ENCODE assay signal across 8 cellular contexts in genomic region chr18:2104620-2105462, GRCh38.
DNase-seq lines count a peak whose midpoint lies in the region; ATAC-seq lines count a peak whose summit lies in the region.

No MANE protein-coding gene starts in this region.

- no peaks in the 10 kb centered on the region for H3K36me3 Mint-ChIP-seq in activated naive CD4-positive, alpha-beta T cell treated with anti-CD3 and anti-CD28 coated beads, Interleukin-2, amount 50 U/mL, for 72 hours

- intact Hi-C loops in right cardiac atrium (cut with DNase I): loop anchor here in 3 of 4 donors (5.0 to 10.0 kb wide), 3 partner anchors 120 to 440 kb away; no protein-coding TSS in a partner anchor

- ATAC-seq in GM19324 (IDR thresholded peaks at IDR 0.05; ENCODE audit: low FRiP score, unreplicated experiment) (peak; percentile 65), HG03196 (IDR thresholded peaks at IDR 0.05; ENCODE audit: unreplicated experiment) (peak; percentile 69), right cardiac atrium (peak; percentile 64 to 70), GM21825 (IDR thresholded peaks at IDR 0.05; ENCODE audit: unreplicated experiment) (no peak)
- peak; percentile 67 to 86 for ATAC-seq in activated naive CD4-positive, alpha-beta T cell treated with anti-CD3 and anti-CD28 coated beads, Interleukin-2, amount 50 U/mL, for 72 hours

- 42% methylated on average over 16 of the region's 16 CpGs for WGBS in right cardiac atrium

- no peak overlapping the region for H3K27ac ChIP-seq in right cardiac atrium (ENCODE audit: low read length)

- peak; percentile 13 for DNase-seq in COR-L47 (lab: John Stamatoyannopoulos, UW)
- DNase-seq in RPMI7951 (ENCODE audit: low read depth): peak; percentile 58
- DNase-seq in activated naive CD4-positive, alpha-beta T cell treated with anti-CD3 and anti-CD28 coated beads, Interleukin-2, amount 50 U/mL, for 72 hours (ENCODE audit: low spot score in 2 of 2): peak in 1 of 2 donors; percentile 66
- peak; percentile 35 to 70 (median 62) for DNase-seq in right cardiac atrium
- peak; percentile 7 to 19 for DNase-seq in stimulated activated CD4-positive, alpha-beta T cell treated with anti-CD3 and anti-CD28 coated beads, Interleukin-15, amount 100 ng/mL, for 48 hours (ENCODE audit: low read depth in 2 of 2)

- no peaks in the 10 kb centered on the region for H3K4me1 ChIP-seq in right cardiac atrium (ENCODE audit: control insufficient read depth, insufficient read depth, low read length)

- peaks cover 0 to under 1% of the 10 kb centered on the region in 2 donors for H3K9me3 Mint-ChIP-seq in activated naive CD4-positive, alpha-beta T cell treated with anti-CD3 and anti-CD28 coated beads, Interleukin-2, amount 50 U/mL, for 72 hours

- H3K27me3 ChIP-seq in right cardiac atrium (ENCODE audit: control insufficient read depth, insufficient read depth): no peaks in the 10 kb centered on the region

- no peaks in the 10 kb centered on the region for H3K9me3 ChIP-seq in right cardiac atrium (ENCODE audit: control insufficient read depth, low read length)

- H3K4me3 ChIP-seq in right cardiac atrium (ENCODE audit: low read length): no peak overlapping the region

- H3K27ac Mint-ChIP-seq in activated naive CD4-positive, alpha-beta T cell treated with anti-CD3 and anti-CD28 coated beads, Interleukin-2, amount 50 U/mL, for 72 hours: no peak overlapping the region
